ENCODE assay signal across 7 cellular contexts in genomic region chr6:32152414-32153251, GRCh38. TPM values are rescaled to one million over a fixed set of nuclear protein-coding genes. Genes with fewer than 3 reads are reported as not detected.
DNase-seq lines count a peak whose midpoint lies in the region; TF ChIP-seq lines count a peak whose summit lies in the region.

No MANE protein-coding gene starts in this region.

- H3K9ac ChIP-seq in HUES64 (ENCODE audit: low read depth, low read length) = peak overlapping the region; percentile 87
- H3K9ac ChIP-seq in MM.1S (ENCODE audit: low read length) = no peak overlapping the region

- H4K20me1 ChIP-seq in MM.1S (ENCODE audit: insufficient read depth, low read length) = no peaks in the 10 kb centered on the region

- no peak overlapping the region for H2AFZ ChIP-seq in MM.1S (ENCODE audit: low read length)

- H3K36me3 ChIP-seq in HUES64 (ENCODE audit: insufficient read depth, low read length) = peaks cover 18% of the 10 kb centered on the region
- H3K36me3 ChIP-seq in iPS DF 6.9 (ENCODE audit: control insufficient read depth, insufficient read depth, low read length) = no peaks in the 10 kb centered on the region
- no peaks in the 10 kb centered on the region for H3K36me3 ChIP-seq in MM.1S (replicated peaks; ENCODE audit: insufficient read depth, low read length)

- TF ChIP-seq CTCF in MM.1S (IDR thresholded peaks at IDR 0.05; ENCODE audit: low read length) = no peak

- peaks cover 24% of the 10 kb centered on the region for H3K27me3 ChIP-seq in HUES64 (ENCODE audit: insufficient read depth, low read length)
- H3K27me3 ChIP-seq in iPS DF 6.9 (ENCODE audit: control insufficient read depth, insufficient read depth, low read length) = no peaks in the 10 kb centered on the region
- H3K27me3 ChIP-seq in MM.1S (replicated peaks; ENCODE audit: insufficient read depth, low read length) = peaks cover 63% of the 10 kb centered on the region

- peaks cover 8% of the 10 kb centered on the region for H3K4me1 ChIP-seq in HUES64 (ENCODE audit: insufficient read depth, low read length)
- H3K4me1 ChIP-seq in iPS DF 6.9 (ENCODE audit: control insufficient read depth, insufficient read depth, low read length) = peaks cover 9% of the 10 kb centered on the region
- 0 out of 2 replicates have a peak, but pooled peaks cover 4% of the 10 kb centered on the region for H3K4me1 ChIP-seq in MM.1S (ENCODE audit: low read length)

- H3K9me2 ChIP-seq in MM.1S (replicated peaks; ENCODE audit: insufficient read depth, low read length) = no peaks in the 10 kb centered on the region

- no peaks in the 10 kb centered on the region for H3K79me2 ChIP-seq in MM.1S (ENCODE audit: low read length)

- H3K4me2 ChIP-seq in MM.1S (ENCODE audit: low read depth, low read length) = no peak overlapping the region

- H3K9me3 ChIP-seq in HUES64 (ENCODE audit: insufficient read depth, low read depth, low read length) (no peaks in the 10 kb centered on the region), iPS DF 6.9 (ENCODE audit: control insufficient read depth, insufficient read depth, low read length) (no peaks in the 10 kb centered on the region), MM.1S (replicated peaks; ENCODE audit: insufficient read depth, low read length) (no peaks in the 10 kb centered on the region)

- DNase-seq in iPS DF 6.9 (ENCODE audit: low read depth, low spot score) (no peak), occipital lobe (lab: John Stamatoyannopoulos, UW) (no peak), MM.1S (no peak), NCI-H446 treated with DMSO at 0.1 percent for 48 hours (lab: John Stamatoyannopoulos, UW) (no peak)

- WGBS in HUES64 = 4% methylated on average over 21 of the region's 24 CpGs
- WGBS in adipose tissue, 3 donors = 42 to 55% (median 53%) methylated on average over 24 of the region's 24 CpGs
- no CpG with 5 or more reads among the region's 24 CpGs for WGBS in iPS DF 6.9 (ENCODE audit: insufficient coverage, insufficient read length)

- H3K4me3 ChIP-seq in HUES64 (ENCODE audit: low read length) = peak overlapping the region; percentile 92
- peak overlapping the region; percentile 68; the same call in 1 of the 2 replicates for H3K4me3 ChIP-seq in iPS DF 6.9 (ENCODE audit: low read length)
- H3K4me3 ChIP-seq in skin epidermis = peak overlapping the region; percentile 56 to 78 (median 71)
- no peak overlapping the region for H3K4me3 ChIP-seq in MM.1S (ENCODE audit: low read length)

- H3F3A ChIP-seq in MM.1S (ENCODE audit: insufficient read depth, low read length) = no peaks in the 10 kb centered on the region

- H3K27ac ChIP-seq in HUES64 (ENCODE audit: low read depth, low read length) (peak overlapping the region; percentile 92), adipose tissue (ENCODE audit: low read depth, low read length) (peak overlapping the region; percentile 2), iPS DF 6.9 (ENCODE audit: low read length) (no peak overlapping the region), skin epidermis (peak overlapping the region; percentile 0 to 96 (median 86)), MM.1S (ENCODE audit: low read length) (no peak overlapping the region)

RNA-seq across cellular contexts. Expression of gene PRRT1, which starts 0.9 kb away (rescaled TPM):
- polyA plus RNA-seq in HUES64 (2013, experiment 1 of 2) = 1.2 TPM
- 2.2 TPM for polyA plus RNA-seq in HUES64 (2013, experiment 2 of 2)
- 1 to 10 TPM in 2 of 3 donors, under 1 TPM in 1; 0.70 to 5.6 (median 1.4) TPM for polyA plus RNA-seq in adipose tissue
- 0.78 TPM for total RNA-seq in occipital lobe

RNA-seq across cellular contexts. Expression of gene PPT2, which starts 1.3 kb away (rescaled TPM):
- polyA plus RNA-seq in HUES64 (2013, experiment 1 of 2) = 28.4 TPM
- polyA plus RNA-seq in HUES64 (2013, experiment 2 of 2) = 23.3 TPM
- 10 to 100 TPM in 2 of 3 donors, 1 to 10 TPM in 1; 6.3 to 18.5 (median 13.2) TPM for polyA plus RNA-seq in adipose tissue
- total RNA-seq in occipital lobe = 15.1 TPM

RNA-seq across cellular contexts. Expression of gene EGFL8, which starts 11.8 kb away (rescaled TPM):
- 8.1 TPM for polyA plus RNA-seq in HUES64 (2013, experiment 1 of 2)
- 8.0 TPM for polyA plus RNA-seq in HUES64 (2013, experiment 2 of 2)
- 10 to 100 TPM in 2 of 3 donors, 1 to 10 TPM in 1; 5.3 to 49.7 (median 12.4) TPM for polyA plus RNA-seq in adipose tissue
- 7.5 TPM for total RNA-seq in occipital lobe

RNA-seq across cellular contexts. Expression of gene FKBPL, which starts 22.5 kb away (rescaled TPM):
- polyA plus RNA-seq in HUES64 (2013, experiment 1 of 2) = 8.7 TPM
- 8.5 TPM for polyA plus RNA-seq in HUES64 (2013, experiment 2 of 2)
- 1 to 10 TPM; 3.3 to 5.0 (median 4.3) TPM for polyA plus RNA-seq in adipose tissue
- 3.3 TPM for total RNA-seq in occipital lobe

RNA-seq across cellular contexts. Expression of gene AGPAT1, which starts 23.3 kb away (rescaled TPM):
- 79.0 TPM for polyA plus RNA-seq in HUES64 (2013, experiment 1 of 2)
- 88.3 TPM for polyA plus RNA-seq in HUES64 (2013, experiment 2 of 2)
- 10 to 100 TPM; 19.9 to 56.3 (median 43.1) TPM for polyA plus RNA-seq in adipose tissue
- 13.6 TPM for total RNA-seq in occipital lobe

Comparison
In these comparisons a context has a peak if more than half of its experiments do, and no peak if none do; other contexts are left out.
1. H3K27ac ChIP-seq: peak in HUES64 (single experiment), adipose tissue (single experiment) and skin epidermis (21 of 21); none in iPS DF 6.9 (single experiment) and MM.1S (single experiment).